9 cellular contexts compared by ENCODE assay signal in the genomic region with DNA sequence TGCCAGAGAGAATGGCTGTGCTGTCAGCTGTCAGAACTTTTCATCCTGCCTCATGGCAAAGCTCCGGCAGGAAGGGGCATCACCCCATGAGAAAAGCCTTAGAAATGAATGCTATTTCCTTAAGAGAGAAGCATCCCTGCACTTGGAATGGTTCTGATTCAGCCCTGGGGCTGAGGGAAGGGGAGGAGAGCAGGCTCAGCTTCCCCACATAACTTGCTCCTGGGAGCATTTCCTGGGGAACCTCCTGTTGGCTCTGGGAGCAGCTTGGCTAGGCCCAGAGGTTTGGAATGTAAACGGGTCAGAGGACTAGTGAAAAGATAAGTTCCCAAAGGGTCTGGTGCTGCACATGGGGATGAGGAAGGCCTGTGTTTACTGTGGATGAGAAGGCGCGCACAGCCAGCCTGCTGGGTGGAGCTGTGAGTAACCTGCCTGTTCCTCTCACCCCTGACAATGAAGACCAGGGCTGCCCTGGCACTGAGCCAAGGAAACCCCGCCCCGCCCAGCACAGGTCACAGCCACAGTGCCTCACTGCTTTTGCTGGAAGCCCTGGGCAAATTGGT. TPM values are rescaled to one million over a fixed set of nuclear protein-coding genes. Genes with fewer than 3 reads are reported as not detected.
DNase-seq lines count a peak whose midpoint lies in the region; ATAC-seq lines count a peak whose summit lies in the region.
"Had no signal": no experiment of that assay in that cellular context is flagged by ENCODE, and none has a peak within 500 bp of the region (broad histone marks: within the 10 kb centered on the region; RNA-seq: fewer than 3 reads in every experiment).

No MANE protein-coding gene starts in this region.

- no peak overlapping the region for H3K4me3 ChIP-seq in NT2/D1 (ENCODE audit: insufficient read length, low read depth)

- peaks cover 12% of the 10 kb centered on the region for H3K27me3 Mint-ChIP-seq in activated CD4-positive, alpha-beta T cell treated with anti-CD3 and anti-CD28 coated beads, Interleukin-2, amount 10 ng/mL, durations not matched to agents 24 days and 14 days

- H3K4me3 Mint-ChIP-seq in activated CD4-positive, alpha-beta T cell treated with anti-CD3 and anti-CD28 coated beads, Interleukin-2, amount 10 ng/mL, durations not matched to agents 24 days and 14 days, result no peak overlapping the region
- H3K4me3 Mint-ChIP-seq: activated naive CD8-positive, alpha-beta T cell treated with anti-CD3 and anti-CD28 coated beads, Interleukin-2, amount 10 ng/mL, durations not matched to agents 7 days and 5 days had no signal

- no peak for ATAC-seq in HG02759 (IDR thresholded peaks at IDR 0.05; ENCODE audit: unreplicated experiment)
- ATAC-seq in HG03196 (IDR thresholded peaks at IDR 0.05; ENCODE audit: unreplicated experiment), result no peak

- H3K36me3 ChIP-seq in NT2/D1 (ENCODE audit: insufficient read depth, insufficient read length, low read length), result peaks cover 3% of the 10 kb centered on the region

- peak; percentile 41 for DNase-seq in activated CD4-positive, alpha-beta T cell treated with anti-CD3 and anti-CD28 coated beads for 1 hour
- DNase-seq in activated CD4-positive, alpha-beta T cell treated with anti-CD3 and anti-CD28 coated beads, Interleukin-2, amount 10 ng/mL, durations not matched to agents 24 days and 14 days, result no peak
- DNase-seq in NT2/D1 (ENCODE audit: low read depth, low spot score) (peak; percentile 57), cardiac septum (ENCODE audit: low spot score) (peak; percentile 85)
- peak; percentile 31 for DNase-seq in activated naive CD4-positive, alpha-beta T cell treated with Interleukin-2 at 50 U/mL for 16 hours
- DNase-seq in stimulated activated CD4-positive, alpha-beta T cell treated with anti-CD3 and anti-CD28 coated beads, Interleukin-12 subunit alpha, Interleukin-12 subunit beta, amount 100 ng/mL, for 4 hours, result peak; percentile 48
- DNase-seq: activated naive CD8-positive, alpha-beta T cell treated with anti-CD3 and anti-CD28 coated beads, Interleukin-2, amount 10 ng/mL, durations not matched to agents 7 days and 5 days had no signal

- no peak overlapping the region for H3K27ac Mint-ChIP-seq in activated CD4-positive, alpha-beta T cell treated with anti-CD3 and anti-CD28 coated beads, Interleukin-2, amount 10 ng/mL, durations not matched to agents 24 days and 14 days
- H3K27ac Mint-ChIP-seq: activated naive CD8-positive, alpha-beta T cell treated with anti-CD3 and anti-CD28 coated beads, Interleukin-2, amount 10 ng/mL, durations not matched to agents 7 days and 5 days had no signal

- no peaks in the 10 kb centered on the region for H3K27me3 ChIP-seq in NT2/D1 (ENCODE audit: insufficient read depth, insufficient read length)

- no peaks in the 10 kb centered on the region for H3K36me3 Mint-ChIP-seq in activated CD4-positive, alpha-beta T cell treated with anti-CD3 and anti-CD28 coated beads, Interleukin-2, amount 10 ng/mL, durations not matched to agents 24 days and 14 days (ENCODE audit: low read depth)
- H3K36me3 Mint-ChIP-seq: activated naive CD8-positive, alpha-beta T cell treated with anti-CD3 and anti-CD28 coated beads, Interleukin-2, amount 10 ng/mL, durations not matched to agents 7 days and 5 days had no signal

- intact Hi-C loops in activated CD4-positive, alpha-beta T cell treated with anti-CD3 and anti-CD28 coated beads, Interleukin-2, amount 10 ng/mL, durations not matched to agents 24 days and 14 days (cut with micrococcal nuclease), result no loop called here
- intact Hi-C loops in cardiac septum (cut with DNase I), result no loop called here

- no peak overlapping the region for H3K9ac ChIP-seq in NT2/D1 (ENCODE audit: insufficient read length, low read depth)

- H3K4me1 Mint-ChIP-seq in activated CD4-positive, alpha-beta T cell treated with anti-CD3 and anti-CD28 coated beads, Interleukin-2, amount 10 ng/mL, durations not matched to agents 24 days and 14 days, result peaks cover 7% of the 10 kb centered on the region

- no peaks in the 10 kb centered on the region for H3K9me3 ChIP-seq in NT2/D1 (ENCODE audit: insufficient read depth, low read length)

- H3K4me1 ChIP-seq in NT2/D1 (ENCODE audit: insufficient read depth, insufficient read length), result peaks cover 6% of the 10 kb centered on the region

- no peaks in the 10 kb centered on the region for H3K9me3 Mint-ChIP-seq in activated CD4-positive, alpha-beta T cell treated with anti-CD3 and anti-CD28 coated beads, Interleukin-2, amount 10 ng/mL, durations not matched to agents 24 days and 14 days
- H3K9me3 Mint-ChIP-seq: activated naive CD8-positive, alpha-beta T cell treated with anti-CD3 and anti-CD28 coated beads, Interleukin-2, amount 10 ng/mL, durations not matched to agents 7 days and 5 days had no signal

RNA-seq across cellular contexts. Expression of a gene that starts 5.0 kb away (rescaled TPM):
- not detected in 2 replicates for total RNA-seq in activated CD4-positive, alpha-beta T cell treated with anti-CD3 and anti-CD28 coated beads, Interleukin-2, amount 10 ng/mL, durations not matched to agents 24 days and 14 days
- 49.7 TPM for total RNA-seq in cardiac septum
- total RNA-seq: activated naive CD8-positive, alpha-beta T cell treated with anti-CD3 and anti-CD28 coated beads, Interleukin-2, amount 10 ng/mL, durations not matched to agents 7 days and 5 days had no signal

RNA-seq across cellular contexts. Expression of a gene that starts 13.3 kb away (rescaled TPM):
- not detected in 2 replicates for total RNA-seq in activated CD4-positive, alpha-beta T cell treated with anti-CD3 and anti-CD28 coated beads, Interleukin-2, amount 10 ng/mL, durations not matched to agents 24 days and 14 days
- total RNA-seq in cardiac septum, result not detected
- total RNA-seq: activated naive CD8-positive, alpha-beta T cell treated with anti-CD3 and anti-CD28 coated beads, Interleukin-2, amount 10 ng/mL, durations not matched to agents 7 days and 5 days had no signal

Comparison
In these comparisons a context has a peak if more than half of its experiments do, and no peak if none do; other contexts are left out.
1. RNA of a gene that starts 5.0 kb away (total RNA-seq): 49.7 TPM in cardiac septum (single experiment); not detected in activated CD4-positive, alpha-beta T cell treated with anti-CD3 and anti-CD28 coated beads, Interleukin-2, amount 10 ng/mL, durations not matched to agents 24 days and 14 days; every median in the first group is over 10 times any median in the second.